In genomic region chr1:117683571-117684285, GRCh38 we compare ENCODE assay signal across 21 cellular contexts.
DNase-seq lines count a peak whose midpoint lies in the region; ATAC-seq and TF ChIP-seq lines count a peak whose summit lies in the region.
"Had no signal": no experiment of that assay in that cellular context is flagged by ENCODE, and none has a peak within 500 bp of the region (broad histone marks: within the 10 kb centered on the region; RNA-seq: fewer than 3 reads in every experiment).

No MANE protein-coding gene starts in this region.

- dilution Hi-C loops in IMR-90 (cut with HindIII; ENCODE audit: low sequenced_read_pairs, unreplicated experiment) = no loop called here

- peaks cover 30% of the 10 kb centered on the region for H3K9me1 ChIP-seq in IMR-90 (ENCODE audit: insufficient read depth, low read length)

- no peak for TF ChIP-seq RAD21 in IMR-90 (IDR thresholded peaks at IDR 0.05; ENCODE audit: low read length)

- no peak overlapping the region for H3K4me3 ChIP-seq in AG09309 (ENCODE audit: control insufficient read depth, low read depth, low read length)
- no peak overlapping the region for H3K4me3 ChIP-seq in IMR-90 (ENCODE audit: insufficient read depth, low read depth, low read length)
- no peak overlapping the region for H3K4me3 ChIP-seq in astrocyte of the cerebellum (ENCODE audit: low read depth, low read length)
- H3K4me3 ChIP-seq in coronary artery = no peak overlapping the region
- H3K4me3 ChIP-seq: body of pancreas, left lung, MG63, PC-9, uterus had no signal

- peak overlapping the region; percentile 46 for H4K91ac ChIP-seq in IMR-90 (ENCODE audit: insufficient read depth, low read depth, low read length)

- peak overlapping the region; percentile 7; the same call in 1 of the 3 replicates for H2BK15ac ChIP-seq in IMR-90 (ENCODE audit: low read depth, low read length)

- peak overlapping the region; percentile 65 for H2AFZ ChIP-seq in IMR-90 (replicated peaks; ENCODE audit: low read length, poor library complexity)
- H2AFZ ChIP-seq: PC-9 had no signal

- H4K20me1 ChIP-seq in IMR-90 (ENCODE audit: insufficient read depth, low read length) = no peaks in the 10 kb centered on the region

- ATAC-seq in IMR-90 (ENCODE audit: low read depth) (no peak; the same call in none of the 2 replicates), GM18858 (IDR thresholded peaks at IDR 0.05; ENCODE audit: unreplicated experiment) (no peak), GM21367 (IDR thresholded peaks at IDR 0.05; ENCODE audit: unreplicated experiment) (no peak)
- ATAC-seq: body of pancreas, left lung had no signal

- no peak overlapping the region for H3K27ac ChIP-seq in IMR-90 (ENCODE audit: insufficient read depth, low read length)
- no peak overlapping the region for H3K27ac ChIP-seq in coronary artery
- H3K27ac ChIP-seq: body of pancreas, left lung, PC-9, uterus had no signal

- POLR2A ChIA-PET in IMR-90 (lab: Charles Lee; ENCODE audit: unreplicated experiment) = no interaction called here

- H3K4me1 ChIP-seq in IMR-90 (ENCODE audit: control insufficient read depth, insufficient read depth, low read length) = peaks cover 23% of the 10 kb centered on the region
- H3K4me1 ChIP-seq: left lung had no signal

- no peak overlapping the region for H2BK5ac ChIP-seq in IMR-90 (ENCODE audit: low read depth, low read length, poor library complexity, severe bottlenecking)

- H2BK120ac ChIP-seq in IMR-90 (ENCODE audit: low read depth, low read length) = peak overlapping the region; percentile 61

- no peak overlapping the region for H3K9ac ChIP-seq in IMR-90 (ENCODE audit: low read depth, low read length)

- intact Hi-C loops in IMR-90 (cut with micrococcal nuclease) = no loop called here

- no peak overlapping the region for H3K18ac ChIP-seq in IMR-90 (ENCODE audit: low read depth, low read length)

- in situ Hi-C loops in IMR-90 (cut with MboI; ENCODE audit: low sequenced_read_pairs) = no loop called here
- in situ Hi-C loops in astrocyte of the cerebellum (cut with HindIII; ENCODE audit: low sequenced_read_pairs) = no loop called here

- H2AK9ac ChIP-seq in IMR-90 (replicated peaks; ENCODE audit: low read depth, low read length, poor library complexity) = no peak overlapping the region

- H3K56ac ChIP-seq in IMR-90 (ENCODE audit: extremely low read depth, insufficient read depth, low read length) = no peak overlapping the region

- no peaks in the 10 kb centered on the region for H3K27me3 ChIP-seq in IMR-90 (ENCODE audit: control insufficient read depth, insufficient read depth, low read length)
- H3K27me3 ChIP-seq: body of pancreas, MG63, uterus had no signal

- H3K14ac ChIP-seq in IMR-90 (replicated peaks; ENCODE audit: low read depth, low read length) = peak overlapping the region; percentile 94; the same call in 1 of the 2 replicates

- peak overlapping the region; percentile 74 for H3K4ac ChIP-seq in IMR-90 (ENCODE audit: low read depth, low read length)

- H3K23ac ChIP-seq in IMR-90 (ENCODE audit: low read depth, low read length) = peak overlapping the region; percentile 80

- no peak for TF ChIP-seq POLR2A in IMR-90 (IDR thresholded peaks at IDR 0.05; ENCODE audit: low read depth, low read length)

- peak overlapping the region; percentile 22; the same call in 1 of the 2 replicates for H2BK20ac ChIP-seq in IMR-90 (ENCODE audit: low read depth, low read length)

- WGBS in IMR-90 (ENCODE audit: extremely low coverage in 2 of 2, insufficient read length in 1 of 2), 2 experiments = 100% methylated on average over 1 of the region's 6 CpGs; no CpG with 5 or more reads in 1 of the 2 experiments

- DNase-seq in AG09309 (ENCODE audit: low read depth) (peak; percentile 25), IMR-90 (peak; percentile 37), astrocyte of the cerebellum (ENCODE audit: low read depth) (peak; percentile 40), hepatic stellate cell (ENCODE audit: low spot score) (peak; percentile 35), coronary artery (ENCODE audit: low spot score) (no peak), HuH-7.5 (ENCODE audit: low spot score) (no peak)
- DNase-seq: activated CD4-positive, CD25-positive, alpha-beta regulatory T cell; activated gamma-delta T cell; body of pancreas; COR-L47; GF-D8; hippocampal formation; left lung; MG63; naive B cell; NCI-H2029; NCI-H510A treated with DMSO at 0.1 percent for 48 hours; uterus had no signal

- H4K8ac ChIP-seq in IMR-90 (ENCODE audit: low read depth in 2 of 2, low read length in 2 of 2) = peak overlapping the region in 1 of 2 experiments; percentile 27; a peak in 1 of 4 replicates

- CTCF ChIA-PET in IMR-90 (lab: Yijun Ruan, JAX) = interaction anchor here (0.6 to 0.8 kb wide), 2 partner anchors 10 to 249 kb away, joined by 3 read pairs; no protein-coding TSS in a partner anchor

- no peak overlapping the region for H3K4me2 ChIP-seq in IMR-90 (ENCODE audit: low read depth, low read length)
- H3K4me2 ChIP-seq: PC-9 had no signal

- H2AK5ac ChIP-seq in IMR-90 (ENCODE audit: low read depth, low read length) = peak overlapping the region; percentile 83; the same call in 1 of the 2 replicates

- H3K9me3 ChIP-seq in IMR-90 (ENCODE audit: control insufficient read depth, insufficient read depth, low read length) = no peaks in the 10 kb centered on the region
- H3K9me3 ChIP-seq: body of pancreas, left lung, MG63, uterus had no signal

- no peaks in the 10 kb centered on the region for H3K36me3 ChIP-seq in IMR-90 (ENCODE audit: control insufficient read depth, insufficient read depth, low read length)
- H3K36me3 ChIP-seq: left lung, MG63, uterus had no signal

- peaks cover 0 to 10% of the 10 kb centered on the region in 2 experiments; a peak in 1 of 4 replicates for H3K79me1 ChIP-seq in IMR-90 (ENCODE audit: low read depth in 1 of 2, low read length in 2 of 2)

- H4K5ac ChIP-seq in IMR-90 (ENCODE audit: low read depth, low read length) = no peak overlapping the region

- BruUV-seq in IMR-90 (replicated peaks; lab: Mats Ljungman, UMichigan) = no TSS peak

- no peak for TF ChIP-seq CTCF in AG09309 (IDR thresholded peaks at IDR 0.05; ENCODE audit: control insufficient read depth, insufficient read depth, low read depth, low read length, missing control alignments)
- no peak for TF ChIP-seq CTCF in IMR-90 (conservative IDR thresholded peaks at IDR 0.05; ENCODE audit: low read depth, low read length)
- TF ChIP-seq CTCF in astrocyte of the cerebellum (IDR thresholded peaks at IDR 0.05; ENCODE audit: low read depth, low read length, missing control alignments) = no peak
- no peak for TF ChIP-seq CTCF in coronary artery (IDR thresholded peaks at IDR 0.05)

TF ChIP-seq in IMR-90, 13 proteins besides CTCF, POLR2A, EP300 and RAD21:
- TF ChIP-seq FOS (IDR thresholded peaks at IDR 0.05; ENCODE audit: low read depth, low read length) = no peak
- no peak for TF ChIP-seq RCOR1 (IDR thresholded peaks at IDR 0.05; ENCODE audit: insufficient replicate concordance, low read length)
- TF ChIP-seq, protein P1, sequence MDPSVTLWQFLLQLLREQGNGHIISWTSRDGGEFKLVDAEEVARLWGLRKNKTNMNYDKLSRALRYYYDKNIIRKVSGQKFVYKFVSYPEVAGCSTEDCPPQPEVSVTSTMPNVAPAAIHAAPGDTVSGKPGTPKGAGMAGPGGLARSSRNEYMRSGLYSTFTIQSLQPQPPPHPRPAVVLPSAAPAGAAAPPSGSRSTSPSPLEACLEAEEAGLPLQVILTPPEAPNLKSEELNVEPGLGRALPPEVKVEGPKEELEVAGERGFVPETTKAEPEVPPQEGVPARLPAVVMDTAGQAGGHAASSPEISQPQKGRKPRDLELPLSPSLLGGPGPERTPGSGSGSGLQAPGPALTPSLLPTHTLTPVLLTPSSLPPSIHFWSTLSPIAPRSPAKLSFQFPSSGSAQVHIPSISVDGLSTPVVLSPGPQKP (IDR thresholded peaks at IDR 0.05; ENCODE audit: borderline replicate concordance, low read depth, low read length) = no peak
- TF ChIP-seq RFX5 (IDR thresholded peaks at IDR 0.05; ENCODE audit: low read depth, low read length) = no peak
- no peak for TF ChIP-seq CEBPB (IDR thresholded peaks at IDR 0.05; ENCODE audit: low read depth, low read length)
- no peak for TF ChIP-seq MAFK (IDR thresholded peaks at IDR 0.05; ENCODE audit: low read depth, low read length)
- no peak for TF ChIP-seq NFE2L2 (IDR thresholded peaks at IDR 0.05; ENCODE audit: low read depth, low read length)
- no peak for TF ChIP-seq CHD1 (IDR thresholded peaks at IDR 0.05; ENCODE audit: low read depth, low read length)
- TF ChIP-seq USF2 (IDR thresholded peaks at IDR 0.05; ENCODE audit: low read depth, low read length) = no peak
- no peak for TF ChIP-seq MAZ (IDR thresholded peaks at IDR 0.05; ENCODE audit: borderline replicate concordance, low read depth, low read length)
- no peak for TF ChIP-seq MXI1 (IDR thresholded peaks at IDR 0.05; ENCODE audit: borderline replicate concordance, low read depth, low read length)
- no peak for TF ChIP-seq SMC3 (IDR thresholded peaks at IDR 0.05; ENCODE audit: low read depth, low read length)
- TF ChIP-seq BHLHE40 (IDR thresholded peaks at IDR 0.05; ENCODE audit: low read depth, low read length) = no peak

Comparison
In these comparisons a context has a peak if more than half of its experiments do, and no peak if none do; other contexts are left out.
1. DNase-seq: peak in AG09309 (single experiment), IMR-90 (single experiment), astrocyte of the cerebellum (single experiment) and hepatic stellate cell (single experiment); none in coronary artery (single experiment) and HuH-7.5 (single experiment).